In genomic region chr9:9362332-9362731, GRCh38 we compare ENCODE assay signal across 1 cellular context.
"Had no signal": no experiment of that assay in that cellular context is flagged by ENCODE, and none has a peak within 500 bp of the region (broad histone marks: within the 10 kb centered on the region; RNA-seq: fewer than 3 reads in every experiment).

No MANE protein-coding gene starts in this region.

- H3K4me3 ChIP-seq: MG63 had no signal

- H3K9me3 ChIP-seq: MG63 had no signal

- H3K27me3 ChIP-seq: MG63 had no signal

- H3K36me3 ChIP-seq: MG63 had no signal
